Comparison of ENCODE assay signal across 1 cellular context in the genomic region with DNA sequence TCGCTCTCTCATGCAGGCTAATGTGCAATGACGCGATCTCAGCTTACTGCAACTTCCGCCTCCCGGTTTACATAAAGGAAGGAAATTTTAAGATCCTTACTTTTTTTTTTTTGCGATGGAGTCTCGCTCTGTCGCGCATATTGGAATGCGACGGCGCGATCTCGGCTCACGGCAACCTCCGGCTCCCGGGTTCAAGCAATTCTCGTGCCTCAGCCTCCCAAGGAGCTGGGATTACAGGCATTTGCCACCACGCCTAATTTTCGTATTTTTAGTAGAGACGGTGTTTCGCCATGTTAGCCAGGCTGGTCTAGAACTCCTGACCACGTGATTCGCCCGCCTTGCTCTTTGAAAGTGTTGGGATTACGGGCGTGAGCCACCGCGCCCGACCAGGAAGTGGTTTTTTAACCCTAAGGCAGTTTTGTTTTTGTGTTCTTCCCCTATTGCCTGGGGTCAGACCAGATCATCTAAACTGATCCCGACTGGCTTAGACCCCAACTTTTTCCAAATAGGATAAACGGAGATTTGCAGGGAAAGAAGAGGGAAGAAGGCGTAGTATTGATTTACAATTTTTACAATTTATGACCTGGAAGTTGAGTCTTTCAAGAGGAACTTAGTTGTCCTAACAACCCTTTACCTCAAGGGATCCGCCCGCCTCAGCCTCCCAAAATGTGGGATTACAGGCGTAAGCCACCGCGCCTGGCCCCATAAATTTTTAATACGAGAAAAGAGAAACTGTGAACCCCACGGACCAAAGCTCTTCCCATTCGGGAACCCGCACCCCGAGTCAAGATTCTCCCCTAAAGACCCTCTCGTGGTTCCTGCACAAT.
TF ChIP-seq lines count a peak whose summit lies in the region.

No MANE protein-coding gene starts in this region.

TF ChIP-seq in GM12878, 131 proteins besides CTCF, POLR2A, EP300 and RAD21 (continued from another document):
- TF ChIP-seq, protein P1, sequence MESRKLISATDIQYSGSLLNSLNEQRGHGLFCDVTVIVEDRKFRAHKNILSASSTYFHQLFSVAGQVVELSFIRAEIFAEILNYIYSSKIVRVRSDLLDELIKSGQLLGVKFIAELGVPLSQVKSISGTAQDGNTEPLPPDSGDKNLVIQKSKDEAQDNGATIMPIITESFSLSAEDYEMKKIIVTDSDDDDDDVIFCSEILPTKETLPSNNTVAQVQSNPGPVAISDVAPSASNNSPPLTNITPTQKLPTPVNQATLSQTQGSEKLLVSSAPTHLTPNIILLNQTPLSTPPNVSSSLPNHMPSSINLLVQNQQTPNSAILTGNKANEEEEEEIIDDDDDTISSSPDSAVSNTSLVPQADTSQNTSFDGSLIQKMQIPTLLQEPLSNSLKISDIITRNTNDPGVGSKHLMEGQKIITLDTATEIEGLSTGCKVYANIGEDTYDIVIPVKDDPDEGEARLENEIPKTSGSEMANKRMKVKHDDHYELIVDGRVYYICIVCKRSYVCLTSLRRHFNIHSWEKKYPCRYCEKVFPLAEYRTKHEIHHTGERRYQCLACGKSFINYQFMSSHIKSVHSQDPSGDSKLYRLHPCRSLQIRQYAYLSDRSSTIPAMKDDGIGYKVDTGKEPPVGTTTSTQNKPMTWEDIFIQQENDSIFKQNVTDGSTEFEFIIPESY (IDR thresholded peaks at IDR 0.05): no peak
- TF ChIP-seq FOS (IDR thresholded peaks at IDR 0.05; ENCODE audit: borderline replicate concordance, extremely low read depth, insufficient read length): no peak
- TF ChIP-seq, protein P2, sequence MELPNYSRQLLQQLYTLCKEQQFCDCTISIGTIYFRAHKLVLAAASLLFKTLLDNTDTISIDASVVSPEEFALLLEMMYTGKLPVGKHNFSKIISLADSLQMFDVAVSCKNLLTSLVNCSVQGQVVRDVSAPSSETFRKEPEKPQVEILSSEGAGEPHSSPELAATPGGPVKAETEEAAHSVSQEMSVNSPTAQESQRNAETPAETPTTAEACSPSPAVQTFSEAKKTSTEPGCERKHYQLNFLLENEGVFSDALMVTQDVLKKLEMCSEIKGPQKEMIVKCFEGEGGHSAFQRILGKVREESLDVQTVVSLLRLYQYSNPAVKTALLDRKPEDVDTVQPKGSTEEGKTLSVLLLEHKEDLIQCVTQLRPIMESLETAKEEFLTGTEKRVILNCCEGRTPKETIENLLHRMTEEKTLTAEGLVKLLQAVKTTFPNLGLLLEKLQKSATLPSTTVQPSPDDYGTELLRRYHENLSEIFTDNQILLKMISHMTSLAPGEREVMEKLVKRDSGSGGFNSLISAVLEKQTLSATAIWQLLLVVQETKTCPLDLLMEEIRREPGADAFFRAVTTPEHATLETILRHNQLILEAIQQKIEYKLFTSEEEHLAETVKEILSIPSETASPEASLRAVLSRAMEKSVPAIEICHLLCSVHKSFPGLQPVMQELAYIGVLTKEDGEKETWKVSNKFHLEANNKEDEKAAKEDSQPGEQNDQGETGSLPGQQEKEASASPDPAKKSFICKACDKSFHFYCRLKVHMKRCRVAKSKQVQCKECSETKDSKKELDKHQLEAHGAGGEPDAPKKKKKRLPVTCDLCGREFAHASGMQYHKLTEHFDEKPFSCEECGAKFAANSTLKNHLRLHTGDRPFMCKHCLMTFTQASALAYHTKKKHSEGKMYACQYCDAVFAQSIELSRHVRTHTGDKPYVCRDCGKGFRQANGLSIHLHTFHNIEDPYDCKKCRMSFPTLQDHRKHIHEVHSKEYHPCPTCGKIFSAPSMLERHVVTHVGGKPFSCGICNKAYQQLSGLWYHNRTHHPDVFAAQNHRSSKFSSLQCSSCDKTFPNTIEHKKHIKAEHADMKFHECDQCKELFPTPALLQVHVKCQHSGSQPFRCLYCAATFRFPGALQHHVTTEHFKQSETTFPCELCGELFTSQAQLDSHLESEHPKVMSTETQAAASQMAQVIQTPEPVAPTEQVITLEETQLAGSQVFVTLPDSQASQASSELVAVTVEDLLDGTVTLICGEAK (IDR thresholded peaks at IDR 0.05; ENCODE audit: borderline replicate concordance): no peak
TF ChIP-seq in GM12878: peak in this region for 2.
